ENCODE assay signal across 17 cellular contexts in genomic region chr2:136013962-136014361, GRCh38. TPM values are rescaled to one million over a fixed set of nuclear protein-coding genes. Genes with fewer than 3 reads are reported as not detected.
DNase-seq lines count a peak whose midpoint lies in the region; ATAC-seq, FAIRE-seq and TF ChIP-seq lines count a peak whose summit lies in the region.
"Had no signal": no experiment of that assay in that cellular context is flagged by ENCODE, and none has a peak within 500 bp of the region (broad histone marks: within the 10 kb centered on the region; RNA-seq: fewer than 3 reads in every experiment).

No MANE protein-coding gene starts in this region.

- no peak overlapping the region for H3K27ac ChIP-seq in Peyer's patch
- H3K27ac ChIP-seq: ascending aorta, parathyroid adenoma had no signal

- TF ChIP-seq POLR2A in GM12891 (IDR thresholded peaks at IDR 0.05; ENCODE audit: low read depth, low read length) (no peak), Peyer's patch (IDR thresholded peaks at IDR 0.05) (no peak)

- no peak for DNase-seq in GM12891 (ENCODE audit: insufficient read length, low spot score)
- peak; percentile 64 for DNase-seq in kidney tubule cell (ENCODE audit: low spot score)
- DNase-seq in pulmonary artery endothelial cell (ENCODE audit: low read depth, low spot score) = peak; percentile 20
- DNase-seq in Peyer's patch = no peak
- no peak for DNase-seq in NCI-H524 (lab: John Stamatoyannopoulos, UW)
- DNase-seq in NCI-H1048 (lab: John Stamatoyannopoulos, UW) = no peak
- DNase-seq: H9; MG63; NCI-H345; stimulated activated CD4-positive, alpha-beta T cell treated with anti-CD3 and anti-CD28 coated beads, Interleukin-2, amount 100 ng/mL, for 48 hours had no signal

- TF ChIP-seq CTCF in brain (conservative IDR thresholded peaks at IDR 0.05) (no peak), Peyer's patch (IDR thresholded peaks at IDR 0.05) (peak in 1 of 6 experiments; percentile 8)

- H3K27ac Mint-ChIP-seq in brain = peak overlapping the region; percentile 77 to 95 (median 92)
- H3K27ac Mint-ChIP-seq: activated T-helper 2 cell treated with anti-CD3 and anti-CD28 coated beads, Interferon-gamma antibody, Interleukin-2, Interleukin-4, amounts not matched to agents 10 μg/mL and 5 μg/mL and 100 μg/mL, durations not matched to agents 14 hours and 24 hours and 36 hours; B cell; T-helper 2 cell treated with Interferon-gamma antibody and Interleukin-4, amounts not matched to agents 5 μg/mL and 100 μg/mL, for 36 hours had no signal

- no peaks in the 10 kb centered on the region for H3K36me3 ChIP-seq in Peyer's patch
- H3K36me3 ChIP-seq: ascending aorta, MG63 had no signal

- H3K36me3 Mint-ChIP-seq in brain = no peaks in the 10 kb centered on the region

- H3K9me3 Mint-ChIP-seq in brain = no peaks in the 10 kb centered on the region
- H3K9me3 Mint-ChIP-seq: H9; T-helper 2 cell treated with Interferon-gamma antibody and Interleukin-4, amounts not matched to agents 5 μg/mL and 100 μg/mL, for 36 hours had no signal

- no peaks in the 10 kb centered on the region for H3K27me3 ChIP-seq in Peyer's patch
- H3K27me3 ChIP-seq: ascending aorta, MG63 had no signal

- peaks cover 48% of the 10 kb centered on the region for H3K4me1 Mint-ChIP-seq in brain

- H3K9me3 ChIP-seq in Peyer's patch = no peaks in the 10 kb centered on the region
- H3K9me3 ChIP-seq: ascending aorta, MG63 had no signal

- peak overlapping the region in 1 of 5 experiments; percentile 0 for H3K4me3 Mint-ChIP-seq in brain
- H3K4me3 Mint-ChIP-seq: B cell; H9; T-helper 2 cell treated with Interferon-gamma antibody and Interleukin-4, amounts not matched to agents 5 μg/mL and 100 μg/mL, for 36 hours had no signal

- H3K4me1 ChIP-seq in Peyer's patch = peaks cover 0 to 8% (median 1%) of the 10 kb centered on the region in 4 donors
- H3K4me1 ChIP-seq: ascending aorta, parathyroid adenoma had no signal

- peak; percentile 47 for FAIRE-seq in GM12891 (lab: Jason Lieb, UNC)

- H3K4me3 ChIP-seq in Peyer's patch = no peak overlapping the region
- H3K4me3 ChIP-seq: ascending aorta, MG63 had no signal

- H3K27me3 Mint-ChIP-seq in brain = no peaks in the 10 kb centered on the region
- H3K27me3 Mint-ChIP-seq: B cell had no signal

- no peak for ATAC-seq in GM21528 (IDR thresholded peaks at IDR 0.05; ENCODE audit: low FRiP score, unreplicated experiment)

TF ChIP-seq in GM12891, 5 proteins besides CTCF, POLR2A, EP300 and RAD21:
- no peak for TF ChIP-seq POLR2AphosphoS5 (IDR thresholded peaks at IDR 0.05; ENCODE audit: low read depth, low read length)
- no peak for TF ChIP-seq SPI1 (IDR thresholded peaks at IDR 0.05; ENCODE audit: low read depth, low read length)
- no peak for TF ChIP-seq POU2F2 (IDR thresholded peaks at IDR 0.05; ENCODE audit: low read depth, low read length)
- no peak for TF ChIP-seq PAX5 (IDR thresholded peaks at IDR 0.05; ENCODE audit: insufficient read depth, low read length, severe bottlenecking)
- no peak for TF ChIP-seq TAF1 (IDR thresholded peaks at IDR 0.05; ENCODE audit: low read depth, low read length)

RNA-seq across cellular contexts. Expression of gene DARS1, which starts 28.5 kb away (rescaled TPM):
- 99.1 TPM for polyA plus RNA-seq in GM12891 (2012; ENCODE audit: low read depth, missing spikeins)
- 51.3 TPM for polyA plus RNA-seq in brain (ENCODE audit: insufficient read depth, low read depth, low replicate concordance)
- total RNA-seq in pulmonary artery endothelial cell = 64.5 and 65.0 TPM in 2 replicates
- total RNA-seq in Peyer's patch = 10 to 100 TPM; 27.5 to 75.9 (median 30.6) TPM

Comparison
In these comparisons a context has a peak if more than half of its experiments do, and no peak if none do; other contexts are left out.
1. DNase-seq: peak in kidney tubule cell (single experiment) and pulmonary artery endothelial cell (single experiment); none in GM12891 (single experiment), Peyer's patch (0 of 3), NCI-H524 (0 of 2) and NCI-H1048 (single experiment).